ENCODE assay signal across 11 cellular contexts in the genomic region with DNA sequence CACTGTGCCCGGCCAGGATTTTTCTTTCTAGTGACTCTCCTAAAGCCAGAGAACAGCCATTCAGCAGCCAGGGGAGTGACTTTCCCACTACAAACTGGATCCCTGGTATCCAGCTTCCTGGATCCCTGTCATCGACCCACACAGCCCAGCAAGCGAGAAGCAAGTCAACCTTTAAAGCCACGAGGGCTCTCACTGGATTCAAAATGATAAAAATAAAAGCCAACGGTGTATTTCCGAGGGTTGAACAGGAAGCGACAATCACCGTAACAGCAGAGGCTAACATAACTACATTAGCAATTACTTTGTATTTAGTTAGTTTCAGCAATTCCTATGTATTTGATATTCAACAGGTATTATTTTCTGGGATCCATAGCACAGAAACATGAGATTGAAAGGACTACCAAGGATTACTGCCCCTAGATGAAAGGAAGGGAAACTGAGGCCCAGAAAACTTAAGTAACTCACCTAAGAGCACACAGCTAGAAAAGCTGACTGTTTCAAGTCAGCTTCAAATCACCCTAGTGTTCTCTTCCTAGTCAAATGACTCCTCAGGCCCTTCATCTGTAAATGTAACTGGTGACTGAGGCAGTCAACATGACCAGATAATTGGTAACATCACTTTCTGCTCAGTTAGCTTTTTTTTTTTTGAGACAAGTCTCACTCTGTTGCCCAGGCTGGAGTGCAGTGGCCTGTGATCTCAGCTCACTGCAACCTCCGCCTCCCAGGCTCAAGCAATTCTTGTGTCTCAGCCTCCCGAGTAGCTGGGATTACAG. TPM values are rescaled to one million over a fixed set of nuclear protein-coding genes. Genes with fewer than 3 reads are reported as not detected.
DNase-seq lines count a peak whose midpoint lies in the region; ATAC-seq, FAIRE-seq and TF ChIP-seq lines count a peak whose summit lies in the region.
"Had no signal": no experiment of that assay in that cellular context is flagged by ENCODE, and none has a peak within 500 bp of the region (broad histone marks: within the 10 kb centered on the region; RNA-seq: fewer than 3 reads in every experiment).

No MANE protein-coding gene starts in this region.

- in situ Hi-C loops in HAP-1 (cut with MboI; ENCODE audit: low sequenced_read_pairs): loop anchor here (25.0 kb wide), 1 partner anchor 841 kb away; a partner anchor contains a TSS

- peaks cover 55% of the 10 kb centered on the region for H3K4me1 Mint-ChIP-seq in activated naive CD4-positive, alpha-beta T cell treated with anti-CD3 and anti-CD28 coated beads, Interleukin-2, amount 50 U/mL, for 24 hours
- H3K4me1 Mint-ChIP-seq in mesothelial cell of epicardium: peaks cover 11% of the 10 kb centered on the region

- peaks cover 33 to 42% (median 39%) of the 10 kb centered on the region in 4 donors for H3K4me1 ChIP-seq in upper lobe of left lung
- H3K4me1 ChIP-seq in HAP-1: peaks cover 7% of the 10 kb centered on the region; the same call in 1 of the 2 replicates

- H3K27ac ChIP-seq in upper lobe of left lung: peak overlapping the region; percentile 97 to 100 (median 100)
- H3K27ac ChIP-seq: C4-2B had no signal

- H3K36me3 ChIP-seq in bronchial epithelial cell (ENCODE audit: control insufficient read depth, insufficient read depth, low read length) (no peaks in the 10 kb centered on the region), upper lobe of left lung (no peaks in the 10 kb centered on the region), HAP-1 (replicated peaks) (no peaks in the 10 kb centered on the region)

- CTCF ChIA-PET in HEK293T (lab: Yijun Ruan, JAX): no interaction called here

- no peak for TF ChIP-seq EP300 in upper lobe of left lung (IDR thresholded peaks at IDR 0.05)

- no peaks in the 10 kb centered on the region for H3K27me3 ChIP-seq in bronchial epithelial cell (ENCODE audit: control insufficient read depth, insufficient read depth, low read length)
- no peaks in the 10 kb centered on the region for H3K27me3 ChIP-seq in upper lobe of left lung
- no peaks in the 10 kb centered on the region for H3K27me3 ChIP-seq in HAP-1 (ENCODE audit: low read depth)

- no peak for DNase-seq in activated naive CD4-positive, alpha-beta T cell treated with Interleukin-2 at 50 U/mL for 16 hours
- DNase-seq in bronchial epithelial cell (ENCODE audit: low read depth) (peak; percentile 29), mesothelial cell of epicardium (ENCODE audit: low spot score in 2 of 2, unreplicated experiment in 2 of 2) (no peak), upper lobe of left lung (no peak), NCI-H82 treated with DMSO at 0.1 percent for 48 hours (lab: John Stamatoyannopoulos, UW; ENCODE audit: unreplicated experiment) (no peak), HEK293T (ENCODE audit: extremely low spot score) (no peak), HAP-1 (ENCODE audit: low spot score in 2 of 2) (no peak)
- DNase-seq: erythroblast, KG1 had no signal

- H3K27ac Mint-ChIP-seq in activated naive CD4-positive, alpha-beta T cell treated with anti-CD3 and anti-CD28 coated beads, Interleukin-2, amount 50 U/mL, for 24 hours: peak overlapping the region; percentile 95
- H3K27ac Mint-ChIP-seq in mesothelial cell of epicardium: peak overlapping the region; percentile 53

- H3K9me3 Mint-ChIP-seq in activated naive CD4-positive, alpha-beta T cell treated with anti-CD3 and anti-CD28 coated beads, Interleukin-2, amount 50 U/mL, for 24 hours: no peaks in the 10 kb centered on the region
- no peaks in the 10 kb centered on the region for H3K9me3 Mint-ChIP-seq in mesothelial cell of epicardium

- FAIRE-seq in bronchial epithelial cell (lab: Jason Lieb, UNC): no peak

- 31 to 41% methylated on average over 10 of the region's 10 CpGs for WGBS in upper lobe of left lung, 2 donors

- H3K9me3 ChIP-seq in upper lobe of left lung (peaks cover 0 to 6% (median 0%) of the 10 kb centered on the region in 4 donors), HAP-1 (peaks cover 7% of the 10 kb centered on the region; the same call in 1 of the 2 replicates)

- H3K36me3 Mint-ChIP-seq in activated naive CD4-positive, alpha-beta T cell treated with anti-CD3 and anti-CD28 coated beads, Interleukin-2, amount 50 U/mL, for 24 hours: peaks cover 4% of the 10 kb centered on the region
- peaks cover 7% of the 10 kb centered on the region for H3K36me3 Mint-ChIP-seq in mesothelial cell of epicardium

- TF ChIP-seq POLR2A in upper lobe of left lung (IDR thresholded peaks at IDR 0.05): no peak

- POLR2A ChIA-PET in HEK293T (lab: Yijun Ruan, JAX): no interaction called here

- H3K27me3 Mint-ChIP-seq in activated naive CD4-positive, alpha-beta T cell treated with anti-CD3 and anti-CD28 coated beads, Interleukin-2, amount 50 U/mL, for 24 hours: no peaks in the 10 kb centered on the region
- no peaks in the 10 kb centered on the region for H3K27me3 Mint-ChIP-seq in mesothelial cell of epicardium (ENCODE audit: low read depth)

- peak overlapping the region; percentile 71 for H3K4me3 Mint-ChIP-seq in activated naive CD4-positive, alpha-beta T cell treated with anti-CD3 and anti-CD28 coated beads, Interleukin-2, amount 50 U/mL, for 24 hours
- H3K4me3 Mint-ChIP-seq in mesothelial cell of epicardium: no peak overlapping the region

- no peak for TF ChIP-seq CTCF in bronchial epithelial cell (IDR thresholded peaks at IDR 0.05; ENCODE audit: insufficient read depth, low read length, severe bottlenecking)
- no peak for TF ChIP-seq CTCF in mesothelial cell of epicardium (IDR thresholded peaks at IDR 0.05; ENCODE audit: unreplicated experiment)
- no peak for TF ChIP-seq CTCF in upper lobe of left lung (IDR thresholded peaks at IDR 0.05)

- ATAC-seq in upper lobe of left lung (ENCODE audit: low FRiP score in 2 of 2): no peak

- no peak overlapping the region for H3K4me3 ChIP-seq in bronchial epithelial cell (ENCODE audit: low read depth, low read length)
- H3K4me3 ChIP-seq in upper lobe of left lung: no peak overlapping the region
- H3K4me3 ChIP-seq in HAP-1: no peak overlapping the region

TF ChIP-seq in HEK293T, 16 proteins besides CTCF, POLR2A, EP300 and RAD21:
- no peak for TF ChIP-seq CTBP1 (IDR thresholded peaks at IDR 0.05; ENCODE audit: borderline replicate concordance)

RNA-seq across cellular contexts. Expression of a gene that starts 2.7 kb away (rescaled TPM):
- total RNA-seq in bronchial epithelial cell (0.79 and 2.2 TPM in 2 replicates), mesothelial cell of epicardium (20.6 to 21.6 TPM (median 21.2 TPM) in 3 replicates), upper lobe of left lung (10 to 100 TPM in 5 of 6 donors, 1 to 10 TPM in 1; 6.0 to 22.3 (median 15.5) TPM)

RNA-seq across cellular contexts. Expression of a gene that starts 24.5 kb away (rescaled TPM):
- total RNA-seq in bronchial epithelial cell: not detected in 2 replicates
- not detected in 3 replicates for total RNA-seq in mesothelial cell of epicardium
- total RNA-seq in upper lobe of left lung: under 1 TPM in 1 of 6 donors, not detected in 5; 0.43 TPM

RNA-seq across cellular contexts. Expression of a gene that starts 28.1 kb away (rescaled TPM):
- total RNA-seq in bronchial epithelial cell: 0.26 TPM in 2 replicates
- total RNA-seq in mesothelial cell of epicardium: 6.2 to 6.6 TPM (median 6.5 TPM) in 3 replicates
- total RNA-seq in upper lobe of left lung: 10 to 100 TPM in 5 of 6 donors, 1 to 10 TPM in 1; 9.3 to 24.4 (median 14.6) TPM

RNA-seq across cellular contexts. Expression of a gene that starts 51.2 kb away (rescaled TPM):
- 6.3 and 8.2 TPM in 2 replicates for total RNA-seq in bronchial epithelial cell
- total RNA-seq in mesothelial cell of epicardium: 54.4 to 56.6 TPM (median 55.7 TPM) in 3 replicates
- 10 to 100 TPM; 20.5 to 51.3 (median 39.0) TPM for total RNA-seq in upper lobe of left lung

RNA-seq across cellular contexts. Expression of a gene that starts 58.4 kb away (rescaled TPM):
- total RNA-seq in bronchial epithelial cell: not detected in 2 replicates
- total RNA-seq in mesothelial cell of epicardium: 2.0 to 2.4 TPM (median 2.3 TPM) in 3 replicates
- total RNA-seq in upper lobe of left lung: 100 to 1,000 TPM in 1 of 6 donors, 10 to 100 TPM in 2, 1 to 10 TPM in 2, under 1 TPM in 1; 0.15 to 123 (median 11.0) TPM
